Comparison of ENCODE assay signal across 1 cellular context in genomic region chr12:93808169-93808899, GRCh38.
TF ChIP-seq lines count a peak whose summit lies in the region.

No MANE protein-coding gene starts in this region.

TF ChIP-seq in GM12878, 131 proteins besides CTCF, POLR2A, EP300 and RAD21 (continued from another document):
- TF ChIP-seq, protein P1, sequence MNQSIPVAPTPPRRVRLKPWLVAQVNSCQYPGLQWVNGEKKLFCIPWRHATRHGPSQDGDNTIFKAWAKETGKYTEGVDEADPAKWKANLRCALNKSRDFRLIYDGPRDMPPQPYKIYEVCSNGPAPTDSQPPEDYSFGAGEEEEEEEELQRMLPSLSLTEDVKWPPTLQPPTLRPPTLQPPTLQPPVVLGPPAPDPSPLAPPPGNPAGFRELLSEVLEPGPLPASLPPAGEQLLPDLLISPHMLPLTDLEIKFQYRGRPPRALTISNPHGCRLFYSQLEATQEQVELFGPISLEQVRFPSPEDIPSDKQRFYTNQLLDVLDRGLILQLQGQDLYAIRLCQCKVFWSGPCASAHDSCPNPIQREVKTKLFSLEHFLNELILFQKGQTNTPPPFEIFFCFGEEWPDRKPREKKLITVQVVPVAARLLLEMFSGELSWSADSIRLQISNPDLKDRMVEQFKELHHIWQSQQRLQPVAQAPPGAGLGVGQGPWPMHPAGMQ (IDR thresholded peaks at IDR 0.05; ENCODE audit: borderline replicate concordance), result no peak
- no peak for TF ChIP-seq PBX3 (IDR thresholded peaks at IDR 0.05; ENCODE audit: insufficient replicate concordance, low read depth, low read length)
- TF ChIP-seq MTA2 (IDR thresholded peaks at IDR 0.05; ENCODE audit: low read depth), result peak; percentile 94
- TF ChIP-seq, protein P2, sequence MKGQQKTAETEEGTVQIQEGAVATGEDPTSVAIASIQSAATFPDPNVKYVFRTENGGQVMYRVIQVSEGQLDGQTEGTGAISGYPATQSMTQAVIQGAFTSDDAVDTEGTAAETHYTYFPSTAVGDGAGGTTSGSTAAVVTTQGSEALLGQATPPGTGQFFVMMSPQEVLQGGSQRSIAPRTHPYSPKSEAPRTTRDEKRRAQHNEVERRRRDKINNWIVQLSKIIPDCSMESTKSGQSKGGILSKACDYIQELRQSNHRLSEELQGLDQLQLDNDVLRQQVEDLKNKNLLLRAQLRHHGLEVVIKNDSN (IDR thresholded peaks at IDR 0.05; ENCODE audit: borderline replicate concordance, extremely low read length, insufficient read depth, low read depth, low read length), result no peak
- peak in 1 of 2 experiments; percentile 32; a peak in 1 of 4 replicates for TF ChIP-seq BHLHE40 (IDR thresholded peaks at IDR 0.05; ENCODE audit: borderline replicate concordance in 1 of 2, low read depth in 2 of 2, low read length in 1 of 2)
- TF ChIP-seq BCL11A (IDR thresholded peaks at IDR 0.05; ENCODE audit: low read depth, low read length), result peak; percentile 24; the same call in 1 of the 2 replicates
- TF ChIP-seq MEF2B (IDR thresholded peaks at IDR 0.05; ENCODE audit: partially characterized antibody, poor library complexity, severe bottlenecking), result peak; percentile 65
- TF ChIP-seq STAT3 (IDR thresholded peaks at IDR 0.05; ENCODE audit: low read depth, low read length), result no peak
